In the genomic region with DNA sequence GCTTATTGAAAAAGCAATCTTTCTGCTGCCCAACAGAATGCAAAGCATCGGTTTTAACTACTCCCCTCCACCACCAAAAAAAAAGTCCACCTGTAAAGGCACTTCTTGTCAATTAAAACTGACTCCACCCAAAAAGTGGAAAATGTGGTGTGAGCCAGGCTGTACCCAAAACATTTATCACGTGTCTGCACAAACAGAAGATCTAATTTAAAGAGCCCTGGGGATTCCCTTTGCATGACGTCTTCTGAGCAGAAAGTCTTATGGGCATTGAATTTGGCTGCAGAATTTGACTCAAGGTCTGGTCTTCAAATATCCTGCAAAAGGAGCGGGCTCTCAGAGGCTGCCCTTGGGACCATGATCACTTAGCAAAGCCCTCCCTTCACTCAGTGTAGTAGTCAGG, we compare ENCODE assay signal across 34 cellular contexts.
"Had no signal": no experiment of that assay in that cellular context is flagged by ENCODE, and none has a peak within 500 bp of the region (broad histone marks: within the 10 kb centered on the region; RNA-seq: fewer than 3 reads in every experiment).

No MANE protein-coding gene starts in this region.

- H3K27me3 ChIP-seq: MG63 had no signal

- H3K4me3 ChIP-seq: MG63 had no signal

- H3K36me3 ChIP-seq: MG63 had no signal

- H3K9me3 ChIP-seq: MG63 had no signal

- H3K4me2 ChIP-seq: KMS-11 had no signal

- DNase-seq: Kasumi-1, MG63, MM.1S, MV-4-11, NCI-H1048, NCI-H1092, NCI-H1092 treated with DMSO at 0.1 percent for 48 hours, NCI-H1105, NCI-H1105 treated with DMSO at 0.1 percent for 48 hours, NCI-H1417, NCI-H1417 treated with DMSO at 0.1 percent for 48 hours, NCI-H1436, NCI-H1436 treated with DMSO at 0.1 percent for 48 hours, NCI-H146, NCI-H1694, NCI-H1694 treated with DMSO at 0.1 percent for 48 hours, NCI-H187, NCI-H187 treated with DMSO at 0.1 percent for 48 hours, NCI-H1930, NCI-H2029, NCI-H2029 treated with DMSO at 0.1 percent for 48 hours, NCI-H2081, NCI-H2081 treated with DMSO at 0.1 percent for 48 hours, NCI-H2107, NCI-H2171, NCI-H2171 treated with DMSO at 0.1 percent for 48 hours, NCI-H2227 treated with DMSO at 0.1 percent for 48 hours, NCI-H226, NCI-H345, NCI-H446, NCI-H446 treated with DMSO at 0.1 percent for 48 hours, NCI-H510A, NCI-H510A treated with DMSO at 0.1 percent for 48 hours had no signal

- H3K27ac ChIP-seq: KMS-11 had no signal

- H3K9ac ChIP-seq: KMS-11 had no signal
